15 cellular contexts compared by ENCODE assay signal in the genomic region with DNA sequence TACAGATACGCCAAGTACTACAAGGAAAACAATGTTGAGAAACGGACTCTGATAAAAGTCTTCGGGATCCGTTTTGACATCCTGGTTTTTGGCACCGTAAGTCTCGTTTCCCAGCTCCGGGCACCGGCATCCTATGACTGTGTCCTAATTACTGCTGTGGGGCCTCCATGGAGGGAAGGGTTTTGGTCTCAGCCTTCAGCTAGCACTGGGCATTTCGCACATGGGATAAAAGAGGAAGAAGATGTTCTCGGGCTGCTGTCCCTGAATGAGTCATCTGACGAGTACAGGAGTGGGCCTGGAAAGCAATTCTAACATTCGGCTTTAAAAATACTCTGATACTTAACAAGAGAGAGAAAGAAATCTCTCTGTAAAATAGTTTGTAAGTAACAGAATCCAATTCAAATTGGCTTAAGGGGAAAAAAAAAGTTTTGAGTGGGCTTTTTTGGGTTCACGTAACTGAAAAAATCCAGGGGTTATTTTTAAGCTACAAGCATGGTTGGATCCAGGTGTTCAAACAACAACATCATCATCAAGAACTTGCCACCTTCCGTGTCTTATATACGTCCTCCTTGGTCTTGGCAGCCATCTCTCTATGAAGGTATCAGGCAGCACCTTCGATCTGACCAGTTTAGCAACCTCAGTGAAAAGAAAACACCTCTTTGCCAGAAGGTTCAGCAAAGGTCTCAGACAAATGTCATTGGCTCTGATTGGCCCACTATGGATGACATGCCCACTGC. TPM values are rescaled to one million over a fixed set of nuclear protein-coding genes. Genes with fewer than 3 reads are reported as not detected.
A peak's percentile ranks its signal among the peaks of the same experiment; 100 is the strongest.
DNase-seq lines count a peak whose midpoint lies in the region; ATAC-seq lines count a peak whose summit lies in the region.
"Had no signal": no experiment of that assay in that cellular context is flagged by ENCODE, and none has a peak within 500 bp of the region (broad histone marks: within the 10 kb centered on the region; RNA-seq: fewer than 3 reads in every experiment).

No MANE protein-coding gene starts in this region.

- H3K27me3 ChIP-seq in naive thymus-derived CD4-positive, alpha-beta T cell (ENCODE audit: control insufficient read depth in 2 of 2, insufficient read depth in 2 of 2, low read length in 2 of 2) = no peaks in the 10 kb centered on the region
- H3K27me3 ChIP-seq: BE2C had no signal

- H3K9me3 ChIP-seq in naive thymus-derived CD4-positive, alpha-beta T cell (ENCODE audit: control insufficient read depth in 2 of 3, low read length in 3 of 3) = no peaks in the 10 kb centered on the region
- H3K9me3 ChIP-seq: BE2C had no signal

- no peak overlapping the region for H3K4me3 ChIP-seq in naive thymus-derived CD4-positive, alpha-beta T cell (ENCODE audit: low read length)

- no peak overlapping the region for H3K4me3 Mint-ChIP-seq in naive thymus-derived CD4-positive, alpha-beta T cell
- H3K4me3 Mint-ChIP-seq: WTC11 had no signal

- peaks cover 0 to 26% (median 19%) of the 10 kb centered on the region in 5 donors for H3K36me3 Mint-ChIP-seq in naive thymus-derived CD4-positive, alpha-beta T cell
- H3K36me3 Mint-ChIP-seq: WTC11 had no signal

- peak overlapping the region; percentile 89 for H3K27ac ChIP-seq in cingulate gyrus (ENCODE audit: low read depth, low read length)
- no peak overlapping the region for H3K27ac ChIP-seq in naive thymus-derived CD4-positive, alpha-beta T cell (ENCODE audit: low read depth, low read length)

- peaks cover 0 to 7% (median 0%) of the 10 kb centered on the region in 7 donors for H3K4me1 Mint-ChIP-seq in naive thymus-derived CD4-positive, alpha-beta T cell

- ATAC-seq in naive thymus-derived CD4-positive, alpha-beta T cell = peak; percentile 79
- no peak for ATAC-seq in GM19324 (IDR thresholded peaks at IDR 0.05; ENCODE audit: low FRiP score, unreplicated experiment)
- ATAC-seq: Panc1, WTC11 had no signal

- H3K36me3 ChIP-seq in naive thymus-derived CD4-positive, alpha-beta T cell (ENCODE audit: control insufficient read depth in 2 of 3, insufficient read depth in 3 of 3, low read length in 3 of 3) = no peaks in the 10 kb centered on the region
- H3K36me3 ChIP-seq: BE2C had no signal

- H3K27ac Mint-ChIP-seq in naive thymus-derived CD4-positive, alpha-beta T cell = no peak overlapping the region
- H3K27ac Mint-ChIP-seq: WTC11 had no signal

- no peaks in the 10 kb centered on the region for H3K4me1 ChIP-seq in naive thymus-derived CD4-positive, alpha-beta T cell (ENCODE audit: control insufficient read depth in 2 of 2, insufficient read depth in 2 of 2, low read length in 2 of 2)
- H3K4me1 ChIP-seq: BE2C had no signal

- POLR2A ChIA-PET in naive thymus-derived CD4-positive, alpha-beta T cell (lab: Charles Lee) = interaction anchor here (0.6 kb wide), 1 partner anchor 9 kb away, joined by 4 read pairs; no protein-coding TSS in a partner anchor

- H3K9me3 Mint-ChIP-seq in naive thymus-derived CD4-positive, alpha-beta T cell = no peaks in the 10 kb centered on the region
- H3K9me3 Mint-ChIP-seq: WTC11 had no signal

- intact Hi-C loops in naive thymus-derived CD4-positive, alpha-beta T cell (cut with micrococcal nuclease) = no loop called here

- CTCF ChIA-PET in naive thymus-derived CD4-positive, alpha-beta T cell (lab: Charles Lee) = interaction anchor here (0.6 to 1.2 kb wide), 3 partner anchors 21 to 240 kb away, joined by 3 to 4 read pairs (median 3); no protein-coding TSS in a partner anchor

- H3K27me3 Mint-ChIP-seq in naive thymus-derived CD4-positive, alpha-beta T cell = no peaks in the 10 kb centered on the region

- DNase-seq in CD1c-positive myeloid dendritic cell (ENCODE audit: extremely low spot score) (peak; percentile 87), NAMALWA (ENCODE audit: low spot score) (peak; percentile 15), GM19238 (ENCODE audit: insufficient read length, low spot score) (no peak), KG1 (lab: John Stamatoyannopoulos, UW) (no peak), NCI-H82 (lab: John Stamatoyannopoulos, UW) (no peak)
- no peak for DNase-seq in naive thymus-derived CD4-positive, alpha-beta T cell
- DNase-seq: activated gamma-delta T cell treated with Interleukin-2 at 50 U/mL for 16 hours; BE2C; cortex of kidney; NCI-H1930; stimulated activated CD4-positive, alpha-beta T cell treated with anti-CD3 and anti-CD28 coated beads, Interleukin-12 subunit alpha, Interleukin-12 subunit beta, amount 100 ng/mL, for 4 hours had no signal

RNA-seq across cellular contexts. Expression of a gene that starts 34.4 kb away (rescaled TPM):
- 10 to 100 TPM; 34.1 to 56.9 (median 40.5) TPM for total RNA-seq in naive thymus-derived CD4-positive, alpha-beta T cell
- polyA plus RNA-seq in naive thymus-derived CD4-positive, alpha-beta T cell = 10 to 100 TPM; 42.0 to 42.9 TPM

RNA-seq across cellular contexts. Expression of a gene that starts 42.9 kb away (rescaled TPM):
- 10 to 100 TPM in 1 of 5 experiments, 1 to 10 TPM in 4; 4.1 to 14.7 (median 6.3) TPM for total RNA-seq in naive thymus-derived CD4-positive, alpha-beta T cell
- 1 to 10 TPM; 2.0 to 5.1 TPM for polyA plus RNA-seq in naive thymus-derived CD4-positive, alpha-beta T cell

Comparison
In these comparisons a context has a peak if more than half of its experiments do, and no peak if none do; other contexts are left out.
1. DNase-seq: peak in CD1c-positive myeloid dendritic cell (single experiment) and NAMALWA (single experiment); none in naive thymus-derived CD4-positive, alpha-beta T cell (0 of 9), GM19238 (single experiment), KG1 (single experiment) and NCI-H82 (single experiment).